Comparison of ENCODE assay signal across 8 cellular contexts in the genomic region with DNA sequence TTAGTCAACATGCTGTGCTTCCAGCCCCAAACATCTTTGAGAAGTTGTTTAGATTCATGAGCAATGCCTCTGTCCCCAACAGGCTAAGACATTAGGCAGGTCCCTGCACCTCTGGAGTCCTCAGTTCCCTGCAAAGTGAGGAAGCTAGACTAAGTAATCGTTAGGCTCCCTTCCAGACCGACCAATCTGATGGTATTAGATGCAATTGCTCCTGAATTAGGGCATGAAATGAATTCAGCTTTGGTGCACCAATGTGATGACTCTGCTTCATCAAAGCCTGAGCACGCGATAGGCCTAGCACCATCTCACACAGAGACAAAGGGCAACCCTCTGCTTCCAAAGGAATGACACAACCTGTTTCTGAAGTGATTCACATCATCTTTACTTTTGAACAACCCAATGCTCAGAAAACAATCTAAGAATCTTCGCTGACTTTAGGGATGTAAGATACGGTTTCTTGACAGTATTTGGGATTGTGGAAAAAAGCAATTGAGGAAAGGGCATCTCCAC. TPM values are rescaled to one million over a fixed set of nuclear protein-coding genes. Genes with fewer than 3 reads are reported as not detected.
A peak's percentile ranks its signal among the peaks of the same experiment; 100 is the strongest.
DNase-seq lines count a peak whose midpoint lies in the region; ATAC-seq and TF ChIP-seq lines count a peak whose summit lies in the region.

No MANE protein-coding gene starts in this region.

- TF ChIP-seq CTCF in WTC11 (IDR thresholded peaks at IDR 0.05) (no peak), glutamatergic neuron (IDR thresholded peaks at IDR 0.05; ENCODE audit: partially characterized antibody, unreplicated experiment) (no peak)

- peaks cover 28% of the 10 kb centered on the region for H3K4me1 Mint-ChIP-seq in WTC11
- peaks cover 8% of the 10 kb centered on the region for H3K4me1 Mint-ChIP-seq in glutamatergic neuron (ENCODE audit: low read depth, unreplicated experiment)
- peaks cover 35% of the 10 kb centered on the region for H3K4me1 Mint-ChIP-seq in stimulated activated naive CD8-positive, alpha-beta T cell treated with anti-CD3 and anti-CD28 coated beads, Interleukin-15, amount 100 ng/mL, for 72 hours

- POLR2A ChIA-PET in WTC11 (lab: Charles Lee) = interaction anchor here (1.2 to 1.3 kb wide), 3 partner anchors 9 to 317 kb away, joined by 3 to 5 read pairs (median 3); no protein-coding TSS in a partner anchor

- H3K36me3 Mint-ChIP-seq in WTC11 (no peaks in the 10 kb centered on the region), glutamatergic neuron (ENCODE audit: unreplicated experiment) (no peaks in the 10 kb centered on the region)

- no peaks in the 10 kb centered on the region for H3K36me3 ChIP-seq in SJCRH30

- H3K27ac Mint-ChIP-seq in WTC11 = no peak overlapping the region
- H3K27ac Mint-ChIP-seq in glutamatergic neuron (ENCODE audit: unreplicated experiment) = no peak overlapping the region
- H3K27ac Mint-ChIP-seq in stimulated activated naive CD8-positive, alpha-beta T cell treated with anti-CD3 and anti-CD28 coated beads, Interleukin-15, amount 100 ng/mL, for 72 hours = no peak overlapping the region

- peaks cover 18% of the 10 kb centered on the region for H3K4me1 ChIP-seq in SJCRH30

- H3K9me3 ChIP-seq in SJCRH30 (replicated peaks) = no peaks in the 10 kb centered on the region

- H3K4me3 Mint-ChIP-seq in WTC11 (peak overlapping the region; percentile 65), glutamatergic neuron (ENCODE audit: unreplicated experiment) (peak overlapping the region; percentile 23)
- peak overlapping the region; percentile 98 to 99 for H3K4me3 Mint-ChIP-seq in stimulated activated naive CD8-positive, alpha-beta T cell treated with anti-CD3 and anti-CD28 coated beads, Interleukin-15, amount 100 ng/mL, for 72 hours

- no peaks in the 10 kb centered on the region for H3K27me3 ChIP-seq in SJCRH30

- ATAC-seq in WTC11 = no peak
- ATAC-seq in stimulated activated naive CD8-positive, alpha-beta T cell treated with anti-CD3 and anti-CD28 coated beads, Interleukin-15, amount 100 ng/mL, for 72 hours = no peak
- no peak for ATAC-seq in HG02973 (IDR thresholded peaks at IDR 0.05; ENCODE audit: unreplicated experiment)

- H3K9me3 Mint-ChIP-seq in WTC11 (no peaks in the 10 kb centered on the region), glutamatergic neuron (ENCODE audit: unreplicated experiment) (peaks cover 6% of the 10 kb centered on the region)
- peaks cover 0 to 5% of the 10 kb centered on the region in 2 donors for H3K9me3 Mint-ChIP-seq in stimulated activated naive CD8-positive, alpha-beta T cell treated with anti-CD3 and anti-CD28 coated beads, Interleukin-15, amount 100 ng/mL, for 72 hours

- H3K4me3 ChIP-seq in SJCRH30 = no peak overlapping the region; the same call in 1 of the 2 replicates

- CTCF ChIA-PET in WTC11 (lab: Charles Lee) = interaction anchor here (1.2 to 2.3 kb wide), 3 partner anchors 29 to 317 kb away, joined by 7 to 12 read pairs (median 9); no protein-coding TSS in a partner anchor

- no peak overlapping the region for H3K27ac ChIP-seq in SJCRH30

- H3K27me3 Mint-ChIP-seq in WTC11 (ENCODE audit: low read depth) (no peaks in the 10 kb centered on the region; the same call in 1 of the 2 replicates), glutamatergic neuron (ENCODE audit: unreplicated experiment) (peaks cover 9% of the 10 kb centered on the region)
- H3K27me3 Mint-ChIP-seq in stimulated activated naive CD8-positive, alpha-beta T cell treated with anti-CD3 and anti-CD28 coated beads, Interleukin-15, amount 100 ng/mL, for 72 hours = no peaks in the 10 kb centered on the region

- DNase-seq in activated effector memory CD4-positive, alpha-beta T cell treated with anti-CD3 and anti-CD28 coated beads, Interleukin-2, amount 50 U/mL, for 16 hours = peak; percentile 61
- no peak for DNase-seq in activated effector memory CD4-positive, alpha-beta T cell treated with Interleukin-2 at 50 U/mL for 16 hours
- DNase-seq in WTC11 (ENCODE audit: low spot score) = no peak
- DNase-seq in glutamatergic neuron = no peak
- no peak for DNase-seq in stimulated activated naive CD8-positive, alpha-beta T cell treated with anti-CD3 and anti-CD28 coated beads, Interleukin-15, amount 100 ng/mL, for 72 hours
- DNase-seq in SJCRH30 = no peak
- no peak for DNase-seq in SK-N-DZ (ENCODE audit: low spot score)

TF ChIP-seq in WTC11, 78 proteins besides CTCF, POLR2A, EP300 and RAD21:
- no peak for TF ChIP-seq OVOL2 (CRISPR knock-in tag; IDR thresholded peaks at IDR 0.05; ENCODE audit: borderline replicate concordance)
- TF ChIP-seq, protein P1, sequence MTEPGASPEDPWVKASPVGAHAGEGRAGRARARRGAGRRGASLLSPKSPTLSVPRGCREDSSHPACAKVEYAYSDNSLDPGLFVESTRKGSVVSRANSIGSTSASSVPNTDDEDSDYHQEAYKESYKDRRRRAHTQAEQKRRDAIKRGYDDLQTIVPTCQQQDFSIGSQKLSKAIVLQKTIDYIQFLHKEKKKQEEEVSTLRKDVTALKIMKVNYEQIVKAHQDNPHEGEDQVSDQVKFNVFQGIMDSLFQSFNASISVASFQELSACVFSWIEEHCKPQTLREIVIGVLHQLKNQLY (CRISPR knock-in tag; IDR thresholded peaks at IDR 0.05) = no peak
- TF ChIP-seq NR3C1 (CRISPR knock-in tag; conservative IDR thresholded peaks at IDR 0.05; ENCODE audit: low read depth) = no peak
- TF ChIP-seq, protein P2, sequence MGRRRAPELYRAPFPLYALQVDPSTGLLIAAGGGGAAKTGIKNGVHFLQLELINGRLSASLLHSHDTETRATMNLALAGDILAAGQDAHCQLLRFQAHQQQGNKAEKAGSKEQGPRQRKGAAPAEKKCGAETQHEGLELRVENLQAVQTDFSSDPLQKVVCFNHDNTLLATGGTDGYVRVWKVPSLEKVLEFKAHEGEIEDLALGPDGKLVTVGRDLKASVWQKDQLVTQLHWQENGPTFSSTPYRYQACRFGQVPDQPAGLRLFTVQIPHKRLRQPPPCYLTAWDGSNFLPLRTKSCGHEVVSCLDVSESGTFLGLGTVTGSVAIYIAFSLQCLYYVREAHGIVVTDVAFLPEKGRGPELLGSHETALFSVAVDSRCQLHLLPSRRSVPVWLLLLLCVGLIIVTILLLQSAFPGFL (CRISPR knock-in tag; IDR thresholded peaks at IDR 0.05; ENCODE audit: borderline replicate concordance) = no peak
- TF ChIP-seq, protein P3, sequence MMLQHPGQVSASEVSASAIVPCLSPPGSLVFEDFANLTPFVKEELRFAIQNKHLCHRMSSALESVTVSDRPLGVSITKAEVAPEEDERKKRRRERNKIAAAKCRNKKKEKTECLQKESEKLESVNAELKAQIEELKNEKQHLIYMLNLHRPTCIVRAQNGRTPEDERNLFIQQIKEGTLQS (CRISPR knock-in tag; conservative IDR thresholded peaks at IDR 0.05) = no peak

RNA-seq across cellular contexts. Expression of a gene that starts 0.7 kb away (rescaled TPM):
- 48.5 to 49.9 TPM (median 49.5 TPM) in 3 replicates for total RNA-seq in WTC11 (2021)
- total RNA-seq in glutamatergic neuron (ENCODE audit: unreplicated experiment) = 53.5 TPM
- 20.6 and 20.8 TPM in 2 replicates for total RNA-seq in SJCRH30 (2014; rRNA removed; shearing (Covaris generic))
- polyA plus RNA-seq in SK-N-DZ (2014; cell fraction: cytosol; rRNA removed) = not detected in 2 replicates
- polyA plus RNA-seq in SK-N-DZ (2014; cell fraction: nucleus; rRNA removed) = not detected in 2 replicates

Comparison
In these comparisons a context has a peak if more than half of its experiments do, and no peak if none do; other contexts are left out.
1. H3K4me3 Mint-ChIP-seq: peak in every context shown above with its lines; median percentile 98 in stimulated activated naive CD8-positive, alpha-beta T cell treated with anti-CD3 and anti-CD28 coated beads, Interleukin-15, amount 100 ng/mL, for 72 hours; 65 in WTC11; 23 in glutamatergic neuron.